1 cellular context compared by ENCODE assay signal in genomic region chr12:88325076-88325827, GRCh38.
TF ChIP-seq lines count a peak whose summit lies in the region.

No MANE protein-coding gene starts in this region.

TF ChIP-seq in HCT116, 20 proteins besides CTCF, POLR2A, EP300 and RAD21:
- TF ChIP-seq POLR2AphosphoS5 (IDR thresholded peaks at IDR 0.05; ENCODE audit: low read depth, low read length): no peak
- TF ChIP-seq SP1 (IDR thresholded peaks at IDR 0.05; ENCODE audit: low read depth): 0 out of 2 replicates have a peak, but pooled peaks have one; percentile 12
- TF ChIP-seq ZBTB33 (IDR thresholded peaks at IDR 0.05; ENCODE audit: extremely low read depth, insufficient replicate concordance, low read length): no peak
- TF ChIP-seq EZH2phosphoT487 (IDR thresholded peaks at IDR 0.05; ENCODE audit: borderline replicate concordance): no peak
- peak; percentile 40; the same call in 1 of the 2 replicates for TF ChIP-seq JUND (IDR thresholded peaks at IDR 0.05)
- TF ChIP-seq FOSL1 (IDR thresholded peaks at IDR 0.05; ENCODE audit: low read depth): peak; percentile 20; the same call in 1 of the 2 replicates
